In the genomic region with DNA sequence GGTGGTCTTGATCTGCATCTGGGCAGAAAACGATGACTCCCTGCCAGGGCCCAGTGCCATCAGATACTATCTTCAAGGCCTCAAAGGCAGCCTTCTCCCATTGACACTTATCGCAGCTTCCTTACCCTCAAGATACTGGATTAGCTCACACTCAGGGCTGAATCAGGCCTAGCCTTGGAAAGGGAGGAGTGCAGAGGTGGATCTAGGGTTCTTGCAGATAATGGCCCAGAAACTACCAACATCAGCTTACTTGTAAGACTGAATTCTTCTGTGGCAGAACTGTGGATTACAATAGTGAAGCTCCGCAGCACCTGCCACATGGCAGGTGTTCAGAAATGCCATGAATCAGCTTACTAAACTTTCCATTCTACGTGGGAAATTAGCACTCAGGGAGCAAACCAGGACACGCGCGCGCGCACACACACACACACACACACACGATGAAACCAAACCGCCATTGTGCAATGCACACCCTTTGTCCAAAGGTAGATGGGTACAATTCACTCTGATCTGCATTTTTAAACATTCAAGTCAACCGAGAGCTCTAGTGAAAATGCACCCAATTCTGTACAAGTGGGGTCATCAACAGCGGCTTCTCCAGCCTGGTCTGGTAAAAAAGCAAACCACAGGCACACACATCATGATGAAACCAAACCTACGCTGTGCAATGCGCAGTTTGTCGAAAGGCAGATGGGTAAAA, we compare ENCODE assay signal across 1 cellular context.
TF ChIP-seq lines count a peak whose summit lies in the region.

No MANE protein-coding gene starts in this region.

TF ChIP-seq in HepG2, 621 proteins besides CTCF, POLR2A, EP300 and RAD21 (continued from another document and continues in another):
- no peak for TF ChIP-seq HOXA5 (CRISPR knock-in tag; IDR thresholded peaks at IDR 0.05)
- no peak for TF ChIP-seq ZNF660 (CRISPR knock-in tag; IDR thresholded peaks at IDR 0.05; ENCODE audit: borderline replicate concordance, low read depth)
- TF ChIP-seq, protein P1, sequence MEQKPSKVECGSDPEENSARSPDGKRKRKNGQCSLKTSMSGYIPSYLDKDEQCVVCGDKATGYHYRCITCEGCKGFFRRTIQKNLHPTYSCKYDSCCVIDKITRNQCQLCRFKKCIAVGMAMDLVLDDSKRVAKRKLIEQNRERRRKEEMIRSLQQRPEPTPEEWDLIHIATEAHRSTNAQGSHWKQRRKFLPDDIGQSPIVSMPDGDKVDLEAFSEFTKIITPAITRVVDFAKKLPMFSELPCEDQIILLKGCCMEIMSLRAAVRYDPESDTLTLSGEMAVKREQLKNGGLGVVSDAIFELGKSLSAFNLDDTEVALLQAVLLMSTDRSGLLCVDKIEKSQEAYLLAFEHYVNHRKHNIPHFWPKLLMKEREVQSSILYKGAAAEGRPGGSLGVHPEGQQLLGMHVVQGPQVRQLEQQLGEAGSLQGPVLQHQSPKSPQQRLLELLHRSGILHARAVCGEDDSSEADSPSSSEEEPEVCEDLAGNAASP (CRISPR knock-in tag; IDR thresholded peaks at IDR 0.05; ENCODE audit: borderline replicate concordance), result peak; percentile 96
- TF ChIP-seq ZNF138 (CRISPR knock-in tag; IDR thresholded peaks at IDR 0.05; ENCODE audit: low read depth), result no peak
- no peak for TF ChIP-seq SCMH1 (CRISPR knock-in tag; IDR thresholded peaks at IDR 0.05; ENCODE audit: borderline replicate concordance)
- no peak for TF ChIP-seq STAG1 (CRISPR knock-in tag; IDR thresholded peaks at IDR 0.05)
- no peak for TF ChIP-seq TGIF2 (CRISPR knock-in tag; IDR thresholded peaks at IDR 0.05)
- TF ChIP-seq IRX3 (CRISPR knock-in tag; IDR thresholded peaks at IDR 0.05; ENCODE audit: borderline replicate concordance, low read depth), result no peak
- TF ChIP-seq NRL (CRISPR knock-in tag; IDR thresholded peaks at IDR 0.05; ENCODE audit: borderline replicate concordance), result no peak
- TF ChIP-seq GTF2F1 (IDR thresholded peaks at IDR 0.05; ENCODE audit: low read length), result no peak
- TF ChIP-seq ZNF737 (CRISPR knock-in tag; IDR thresholded peaks at IDR 0.05; ENCODE audit: borderline replicate concordance), result no peak; the same call in 1 of the 2 replicates
- TF ChIP-seq CCAR2 (optimal IDR thresholded peaks at IDR 0.05; ENCODE audit: low read depth, low read length), result no peak
- no peak for TF ChIP-seq ZNF441 (CRISPR knock-in tag; IDR thresholded peaks at IDR 0.05; ENCODE audit: borderline replicate concordance)
- TF ChIP-seq, protein P2, sequence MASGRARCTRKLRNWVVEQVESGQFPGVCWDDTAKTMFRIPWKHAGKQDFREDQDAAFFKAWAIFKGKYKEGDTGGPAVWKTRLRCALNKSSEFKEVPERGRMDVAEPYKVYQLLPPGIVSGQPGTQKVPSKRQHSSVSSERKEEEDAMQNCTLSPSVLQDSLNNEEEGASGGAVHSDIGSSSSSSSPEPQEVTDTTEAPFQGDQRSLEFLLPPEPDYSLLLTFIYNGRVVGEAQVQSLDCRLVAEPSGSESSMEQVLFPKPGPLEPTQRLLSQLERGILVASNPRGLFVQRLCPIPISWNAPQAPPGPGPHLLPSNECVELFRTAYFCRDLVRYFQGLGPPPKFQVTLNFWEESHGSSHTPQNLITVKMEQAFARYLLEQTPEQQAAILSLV (CRISPR knock-in tag; IDR thresholded peaks at IDR 0.05; ENCODE audit: borderline replicate concordance), result no peak; the same call in 1 of the 2 replicates
- no peak for TF ChIP-seq SOX6 (IDR thresholded peaks at IDR 0.05)
- no peak; the same call in 1 of the 2 replicates for TF ChIP-seq SOX6 (CRISPR knock-in tag; IDR thresholded peaks at IDR 0.05)
- no peak for TF ChIP-seq ZNF776 (CRISPR knock-in tag; IDR thresholded peaks at IDR 0.05)
- peak; percentile 50; the same call in 1 of the 2 replicates for TF ChIP-seq LCORL (IDR thresholded peaks at IDR 0.05)
- TF ChIP-seq LCORL (CRISPR knock-in tag; IDR thresholded peaks at IDR 0.05), result no peak; the same call in 1 of the 2 replicates
- TF ChIP-seq, protein P3, sequence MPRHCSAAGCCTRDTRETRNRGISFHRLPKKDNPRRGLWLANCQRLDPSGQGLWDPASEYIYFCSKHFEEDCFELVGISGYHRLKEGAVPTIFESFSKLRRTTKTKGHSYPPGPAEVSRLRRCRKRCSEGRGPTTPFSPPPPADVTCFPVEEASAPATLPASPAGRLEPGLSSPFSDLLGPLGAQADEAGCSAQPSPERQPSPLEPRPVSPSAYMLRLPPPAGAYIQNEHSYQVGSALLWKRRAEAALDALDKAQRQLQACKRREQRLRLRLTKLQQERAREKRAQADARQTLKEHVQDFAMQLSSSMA (CRISPR knock-in tag; IDR thresholded peaks at IDR 0.05), result no peak
- TF ChIP-seq, protein P4, sequence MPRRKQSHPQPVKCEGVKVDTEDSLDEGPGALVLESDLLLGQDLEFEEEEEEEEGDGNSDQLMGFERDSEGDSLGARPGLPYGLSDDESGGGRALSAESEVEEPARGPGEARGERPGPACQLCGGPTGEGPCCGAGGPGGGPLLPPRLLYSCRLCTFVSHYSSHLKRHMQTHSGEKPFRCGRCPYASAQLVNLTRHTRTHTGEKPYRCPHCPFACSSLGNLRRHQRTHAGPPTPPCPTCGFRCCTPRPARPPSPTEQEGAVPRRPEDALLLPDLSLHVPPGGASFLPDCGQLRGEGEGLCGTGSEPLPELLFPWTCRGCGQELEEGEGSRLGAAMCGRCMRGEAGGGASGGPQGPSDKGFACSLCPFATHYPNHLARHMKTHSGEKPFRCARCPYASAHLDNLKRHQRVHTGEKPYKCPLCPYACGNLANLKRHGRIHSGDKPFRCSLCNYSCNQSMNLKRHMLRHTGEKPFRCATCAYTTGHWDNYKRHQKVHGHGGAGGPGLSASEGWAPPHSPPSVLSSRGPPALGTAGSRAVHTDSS (CRISPR knock-in tag; conservative IDR thresholded peaks at IDR 0.05), result no peak
- TF ChIP-seq NCOA1 (CRISPR knock-in tag; IDR thresholded peaks at IDR 0.05), result no peak
- no peak for TF ChIP-seq ZNF83 (CRISPR knock-in tag; IDR thresholded peaks at IDR 0.05; ENCODE audit: borderline replicate concordance)
- TF ChIP-seq, protein P5, sequence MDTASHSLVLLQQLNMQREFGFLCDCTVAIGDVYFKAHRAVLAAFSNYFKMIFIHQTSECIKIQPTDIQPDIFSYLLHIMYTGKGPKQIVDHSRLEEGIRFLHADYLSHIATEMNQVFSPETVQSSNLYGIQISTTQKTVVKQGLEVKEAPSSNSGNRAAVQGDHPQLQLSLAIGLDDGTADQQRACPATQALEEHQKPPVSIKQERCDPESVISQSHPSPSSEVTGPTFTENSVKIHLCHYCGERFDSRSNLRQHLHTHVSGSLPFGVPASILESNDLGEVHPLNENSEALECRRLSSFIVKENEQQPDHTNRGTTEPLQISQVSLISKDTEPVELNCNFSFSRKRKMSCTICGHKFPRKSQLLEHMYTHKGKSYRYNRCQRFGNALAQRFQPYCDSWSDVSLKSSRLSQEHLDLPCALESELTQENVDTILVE (CRISPR knock-in tag; IDR thresholded peaks at IDR 0.05), result no peak
- no peak for TF ChIP-seq SRSF1 (optimal IDR thresholded peaks at IDR 0.05; ENCODE audit: low read depth, low read length)
- TF ChIP-seq, protein P6, sequence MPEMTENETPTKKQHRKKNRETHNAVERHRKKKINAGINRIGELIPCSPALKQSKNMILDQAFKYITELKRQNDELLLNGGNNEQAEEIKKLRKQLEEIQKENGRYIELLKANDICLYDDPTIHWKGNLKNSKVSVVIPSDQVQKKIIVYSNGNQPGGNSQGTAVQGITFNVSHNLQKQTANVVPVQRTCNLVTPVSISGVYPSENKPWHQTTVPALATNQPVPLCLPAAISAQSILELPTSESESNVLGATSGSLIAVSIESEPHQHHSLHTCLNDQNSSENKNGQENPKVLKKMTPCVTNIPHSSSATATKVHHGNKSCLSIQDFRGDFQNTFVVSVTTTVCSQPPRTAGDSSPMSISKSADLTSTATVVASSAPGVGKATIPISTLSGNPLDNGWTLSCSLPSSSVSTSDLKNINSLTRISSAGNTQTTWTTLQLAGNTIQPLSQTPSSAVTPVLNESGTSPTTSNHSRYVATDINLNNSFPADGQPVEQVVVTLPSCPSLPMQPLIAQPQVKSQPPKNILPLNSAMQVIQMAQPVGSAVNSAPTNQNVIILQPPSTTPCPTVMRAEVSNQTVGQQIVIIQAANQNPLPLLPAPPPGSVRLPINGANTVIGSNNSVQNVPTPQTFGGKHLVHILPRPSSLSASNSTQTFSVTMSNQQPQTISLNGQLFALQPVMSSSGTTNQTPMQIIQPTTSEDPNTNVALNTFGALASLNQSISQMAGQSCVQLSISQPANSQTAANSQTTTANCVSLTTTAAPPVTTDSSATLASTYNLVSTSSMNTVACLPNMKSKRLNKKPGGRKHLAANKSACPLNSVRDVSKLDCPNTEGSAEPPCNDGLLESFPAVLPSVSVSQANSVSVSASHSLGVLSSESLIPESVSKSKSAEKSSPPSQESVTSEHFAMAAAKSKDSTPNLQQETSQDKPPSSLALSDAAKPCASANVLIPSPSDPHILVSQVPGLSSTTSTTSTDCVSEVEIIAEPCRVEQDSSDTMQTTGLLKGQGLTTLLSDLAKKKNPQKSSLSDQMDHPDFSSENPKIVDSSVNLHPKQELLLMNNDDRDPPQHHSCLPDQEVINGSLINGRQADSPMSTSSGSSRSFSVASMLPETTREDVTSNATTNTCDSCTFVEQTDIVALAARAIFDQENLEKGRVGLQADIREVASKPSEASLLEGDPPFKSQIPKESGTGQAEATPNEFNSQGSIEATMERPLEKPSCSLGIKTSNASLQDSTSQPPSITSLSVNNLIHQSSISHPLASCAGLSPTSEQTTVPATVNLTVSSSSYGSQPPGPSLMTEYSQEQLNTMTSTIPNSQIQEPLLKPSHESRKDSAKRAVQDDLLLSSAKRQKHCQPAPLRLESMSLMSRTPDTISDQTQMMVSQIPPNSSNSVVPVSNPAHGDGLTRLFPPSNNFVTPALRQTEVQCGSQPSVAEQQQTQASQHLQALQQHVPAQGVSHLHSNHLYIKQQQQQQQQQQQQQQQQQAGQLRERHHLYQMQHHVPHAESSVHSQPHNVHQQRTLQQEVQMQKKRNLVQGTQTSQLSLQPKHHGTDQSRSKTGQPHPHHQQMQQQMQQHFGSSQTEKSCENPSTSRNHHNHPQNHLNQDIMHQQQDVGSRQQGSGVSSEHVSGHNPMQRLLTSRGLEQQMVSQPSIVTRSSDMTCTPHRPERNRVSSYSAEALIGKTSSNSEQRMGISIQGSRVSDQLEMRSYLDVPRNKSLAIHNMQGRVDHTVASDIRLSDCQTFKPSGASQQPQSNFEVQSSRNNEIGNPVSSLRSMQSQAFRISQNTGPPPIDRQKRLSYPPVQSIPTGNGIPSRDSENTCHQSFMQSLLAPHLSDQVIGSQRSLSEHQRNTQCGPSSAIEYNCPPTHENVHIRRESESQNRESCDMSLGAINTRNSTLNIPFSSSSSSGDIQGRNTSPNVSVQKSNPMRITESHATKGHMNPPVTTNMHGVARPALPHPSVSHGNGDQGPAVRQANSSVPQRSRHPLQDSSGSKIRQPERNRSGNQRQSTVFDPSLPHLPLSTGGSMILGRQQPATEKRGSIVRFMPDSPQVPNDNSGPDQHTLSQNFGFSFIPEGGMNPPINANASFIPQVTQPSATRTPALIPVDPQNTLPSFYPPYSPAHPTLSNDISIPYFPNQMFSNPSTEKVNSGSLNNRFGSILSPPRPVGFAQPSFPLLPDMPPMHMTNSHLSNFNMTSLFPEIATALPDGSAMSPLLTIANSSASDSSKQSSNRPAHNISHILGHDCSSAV (CRISPR knock-in tag; IDR thresholded peaks at IDR 0.05; ENCODE audit: borderline replicate concordance), result no peak
- TF ChIP-seq TP53 (CRISPR knock-in tag; conservative IDR thresholded peaks at IDR 0.05), result no peak
- TF ChIP-seq TBX3 (IDR thresholded peaks at IDR 0.05; ENCODE audit: borderline replicate concordance), result peak; percentile 28; the same call in 1 of the 2 replicates
- TF ChIP-seq CREM (IDR thresholded peaks at IDR 0.05), result no peak
- TF ChIP-seq CREM (CRISPR knock-in tag; IDR thresholded peaks at IDR 0.05), result no peak
- TF ChIP-seq, protein P7, sequence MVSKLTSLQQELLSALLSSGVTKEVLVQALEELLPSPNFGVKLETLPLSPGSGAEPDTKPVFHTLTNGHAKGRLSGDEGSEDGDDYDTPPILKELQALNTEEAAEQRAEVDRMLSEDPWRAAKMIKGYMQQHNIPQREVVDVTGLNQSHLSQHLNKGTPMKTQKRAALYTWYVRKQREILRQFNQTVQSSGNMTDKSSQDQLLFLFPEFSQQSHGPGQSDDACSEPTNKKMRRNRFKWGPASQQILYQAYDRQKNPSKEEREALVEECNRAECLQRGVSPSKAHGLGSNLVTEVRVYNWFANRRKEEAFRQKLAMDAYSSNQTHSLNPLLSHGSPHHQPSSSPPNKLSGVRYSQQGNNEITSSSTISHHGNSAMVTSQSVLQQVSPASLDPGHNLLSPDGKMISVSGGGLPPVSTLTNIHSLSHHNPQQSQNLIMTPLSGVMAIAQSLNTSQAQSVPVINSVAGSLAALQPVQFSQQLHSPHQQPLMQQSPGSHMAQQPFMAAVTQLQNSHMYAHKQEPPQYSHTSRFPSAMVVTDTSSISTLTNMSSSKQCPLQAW (CRISPR knock-in tag; IDR thresholded peaks at IDR 0.05), result no peak
- TF ChIP-seq, protein P8, sequence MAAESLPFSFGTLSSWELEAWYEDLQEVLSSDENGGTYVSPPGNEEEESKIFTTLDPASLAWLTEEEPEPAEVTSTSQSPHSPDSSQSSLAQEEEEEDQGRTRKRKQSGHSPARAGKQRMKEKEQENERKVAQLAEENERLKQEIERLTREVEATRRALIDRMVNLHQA (CRISPR knock-in tag; IDR thresholded peaks at IDR 0.05), result no peak
- TF ChIP-seq HIVEP1 (CRISPR knock-in tag; IDR thresholded peaks at IDR 0.05), result no peak
- TF ChIP-seq, protein P9, sequence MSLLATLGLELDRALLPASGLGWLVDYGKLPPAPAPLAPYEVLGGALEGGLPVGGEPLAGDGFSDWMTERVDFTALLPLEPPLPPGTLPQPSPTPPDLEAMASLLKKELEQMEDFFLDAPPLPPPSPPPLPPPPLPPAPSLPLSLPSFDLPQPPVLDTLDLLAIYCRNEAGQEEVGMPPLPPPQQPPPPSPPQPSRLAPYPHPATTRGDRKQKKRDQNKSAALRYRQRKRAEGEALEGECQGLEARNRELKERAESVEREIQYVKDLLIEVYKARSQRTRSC (CRISPR knock-in tag; IDR thresholded peaks at IDR 0.05; ENCODE audit: low read depth), result no peak
- TF ChIP-seq, protein P10, sequence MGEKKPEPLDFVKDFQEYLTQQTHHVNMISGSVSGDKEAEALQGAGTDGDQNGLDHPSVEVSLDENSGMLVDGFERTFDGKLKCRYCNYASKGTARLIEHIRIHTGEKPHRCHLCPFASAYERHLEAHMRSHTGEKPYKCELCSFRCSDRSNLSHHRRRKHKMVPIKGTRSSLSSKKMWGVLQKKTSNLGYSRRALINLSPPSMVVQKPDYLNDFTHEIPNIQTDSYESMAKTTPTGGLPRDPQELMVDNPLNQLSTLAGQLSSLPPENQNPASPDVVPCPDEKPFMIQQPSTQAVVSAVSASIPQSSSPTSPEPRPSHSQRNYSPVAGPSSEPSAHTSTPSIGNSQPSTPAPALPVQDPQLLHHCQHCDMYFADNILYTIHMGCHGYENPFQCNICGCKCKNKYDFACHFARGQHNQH (CRISPR knock-in tag; IDR thresholded peaks at IDR 0.05), result no peak
